Comparison of ENCODE assay signal across 8 cellular contexts in genomic region chr20:64065973-64066341, GRCh38. TPM values are rescaled to one million over a fixed set of nuclear protein-coding genes. Genes with fewer than 3 reads are reported as not detected.
DNase-seq lines count a peak whose midpoint lies in the region; TF ChIP-seq lines count a peak whose summit lies in the region.

No MANE protein-coding gene starts in this region.

- CTCF ChIA-PET in activated CD4-positive, alpha-beta memory T cell treated with anti-CD3 and anti-CD28 coated beads for 36 hours (lab: Charles Lee): interaction anchor here (0.7 to 2.0 kb wide), 6 partner anchors 9 to 220 kb away, joined by 3 to 12 read pairs (median 4); no protein-coding TSS in a partner anchor

- TF ChIP-seq CTCF in glutamatergic neuron (IDR thresholded peaks at IDR 0.05; ENCODE audit: partially characterized antibody, unreplicated experiment): no peak

- peaks cover 42% of the 10 kb centered on the region for H3K4me1 Mint-ChIP-seq in activated CD4-positive, alpha-beta memory T cell treated with anti-CD3 and anti-CD28 coated beads for 36 hours (ENCODE audit: low read depth)
- H3K4me1 Mint-ChIP-seq in glutamatergic neuron (ENCODE audit: low read depth, unreplicated experiment): peaks cover 8% of the 10 kb centered on the region

- peak; percentile 30 to 32 for DNase-seq in activated CD4-positive, alpha-beta T cell treated with anti-CD3 and anti-CD28 coated beads for 4 hours
- DNase-seq in activated CD4-positive, alpha-beta T cell treated with anti-CD3 and anti-CD28 coated beads for 1 hour: no peak
- DNase-seq in HuH-7.5 (ENCODE audit: low spot score) (peak; percentile 66), kidney tubule cell (ENCODE audit: low spot score) (peak; percentile 95), COR-L47 (lab: John Stamatoyannopoulos, UW) (no peak), glutamatergic neuron (no peak), HT-29 (ENCODE audit: low spot score) (no peak)
- peak; percentile 90 for DNase-seq in activated CD4-positive, alpha-beta memory T cell treated with anti-CD3 and anti-CD28 coated beads for 36 hours

- H3K27ac Mint-ChIP-seq in activated CD4-positive, alpha-beta memory T cell treated with anti-CD3 and anti-CD28 coated beads for 36 hours: peak overlapping the region; percentile 83
- no peak overlapping the region for H3K27ac Mint-ChIP-seq in glutamatergic neuron (ENCODE audit: unreplicated experiment)

- intact Hi-C loops in activated CD4-positive, alpha-beta memory T cell treated with anti-CD3 and anti-CD28 coated beads for 36 hours (cut with micrococcal nuclease): loop anchor here (1.0 to 10.0 kb wide), 4 partner anchors 11 to 531 kb away; partner anchors contain the start of genes DNAJC5 and PTK6

- POLR2A ChIA-PET in activated CD4-positive, alpha-beta memory T cell treated with anti-CD3 and anti-CD28 coated beads for 36 hours (lab: Charles Lee): interaction anchor here (1.2 to 1.6 kb wide), 2 partner anchors 10 to 12 kb away, joined by 4 to 5 read pairs; no protein-coding TSS in a partner anchor

- H3K27me3 Mint-ChIP-seq in activated CD4-positive, alpha-beta memory T cell treated with anti-CD3 and anti-CD28 coated beads for 36 hours: no peaks in the 10 kb centered on the region
- H3K27me3 Mint-ChIP-seq in glutamatergic neuron (ENCODE audit: unreplicated experiment): peaks cover 5% of the 10 kb centered on the region

- no peaks in the 10 kb centered on the region for H3K36me3 Mint-ChIP-seq in activated CD4-positive, alpha-beta memory T cell treated with anti-CD3 and anti-CD28 coated beads for 36 hours
- no peaks in the 10 kb centered on the region for H3K36me3 Mint-ChIP-seq in glutamatergic neuron (ENCODE audit: unreplicated experiment)

- H3K4me3 Mint-ChIP-seq in activated CD4-positive, alpha-beta memory T cell treated with anti-CD3 and anti-CD28 coated beads for 36 hours: peak overlapping the region; percentile 7
- H3K4me3 Mint-ChIP-seq in glutamatergic neuron (ENCODE audit: unreplicated experiment): no peak overlapping the region

- no peaks in the 10 kb centered on the region for H3K9me3 Mint-ChIP-seq in activated CD4-positive, alpha-beta memory T cell treated with anti-CD3 and anti-CD28 coated beads for 36 hours
- H3K9me3 Mint-ChIP-seq in glutamatergic neuron (ENCODE audit: unreplicated experiment): peaks cover 3% of the 10 kb centered on the region

RNA-seq across cellular contexts. Expression of gene TCEA2, which starts 3.0 kb away (rescaled TPM):
- total RNA-seq in activated CD4-positive, alpha-beta memory T cell treated with anti-CD3 and anti-CD28 coated beads for 36 hours: 10 to 100 TPM; 27.3 to 29.9 TPM
- total RNA-seq in glutamatergic neuron (ENCODE audit: unreplicated experiment): 102 TPM
- total RNA-seq in HT-29 (2014; rRNA removed; shearing (Covaris generic)): 1.2 TPM in 1 of 2 replicates, not detected in the other

RNA-seq across cellular contexts. Expression of gene RGS19, which starts 13.4 kb away (rescaled TPM):
- total RNA-seq in activated CD4-positive, alpha-beta memory T cell treated with anti-CD3 and anti-CD28 coated beads for 36 hours: 10 to 100 TPM; 43.2 to 44.4 TPM
- 4.4 TPM for total RNA-seq in glutamatergic neuron (ENCODE audit: unreplicated experiment)
- total RNA-seq in HT-29 (2014; rRNA removed; shearing (Covaris generic)): 89.2 and 99.8 TPM in 2 replicates

RNA-seq across cellular contexts. Expression of gene OPRL1, which starts 13.9 kb away (rescaled TPM):
- under 1 TPM; 0.63 to 0.71 TPM for total RNA-seq in activated CD4-positive, alpha-beta memory T cell treated with anti-CD3 and anti-CD28 coated beads for 36 hours
- total RNA-seq in glutamatergic neuron (ENCODE audit: unreplicated experiment): 2.9 TPM
- 1.2 and 1.5 TPM in 2 replicates for total RNA-seq in HT-29 (2014; rRNA removed; shearing (Covaris generic))

RNA-seq across cellular contexts. Expression of gene SOX18, which starts 16.5 kb away (rescaled TPM):
- not detected for total RNA-seq in activated CD4-positive, alpha-beta memory T cell treated with anti-CD3 and anti-CD28 coated beads for 36 hours
- total RNA-seq in glutamatergic neuron (ENCODE audit: unreplicated experiment): 0.66 TPM
- total RNA-seq in HT-29 (2014; rRNA removed; shearing (Covaris generic)): not detected in 2 replicates

RNA-seq across cellular contexts. Expression of gene LKAAEAR1, which starts 18.2 kb away (rescaled TPM):
- not detected for total RNA-seq in activated CD4-positive, alpha-beta memory T cell treated with anti-CD3 and anti-CD28 coated beads for 36 hours
- total RNA-seq in glutamatergic neuron (ENCODE audit: unreplicated experiment): not detected
- total RNA-seq in HT-29 (2014; rRNA removed; shearing (Covaris generic)): not detected in 2 replicates

Comparison
In these comparisons a context has a peak if more than half of its experiments do, and no peak if none do; other contexts are left out.
1. DNase-seq: peak in activated CD4-positive, alpha-beta T cell treated with anti-CD3 and anti-CD28 coated beads for 4 hours (2 of 2), HuH-7.5 (single experiment), activated CD4-positive, alpha-beta memory T cell treated with anti-CD3 and anti-CD28 coated beads for 36 hours (single experiment) and kidney tubule cell (single experiment); none in activated CD4-positive, alpha-beta T cell treated with anti-CD3 and anti-CD28 coated beads for 1 hour (single experiment), COR-L47 (single experiment), glutamatergic neuron (single experiment) and HT-29 (single experiment).
2. RNA of gene TCEA2, which starts 3.0 kb away (total RNA-seq): 102 TPM in glutamatergic neuron (single experiment) and 27.3 to 29.9 TPM in activated CD4-positive, alpha-beta memory T cell treated with anti-CD3 and anti-CD28 coated beads for 36 hours; 1.2 TPM in HT-29; every median in the first group is over 10 times any median in the second.